Comparison of ENCODE assay signal across 1 cellular context in genomic region chr3:33373082-33373437, GRCh38.
TF ChIP-seq lines count a peak whose summit lies in the region.

No MANE protein-coding gene starts in this region.

TF ChIP-seq in K562, 482 proteins besides CTCF, POLR2A, EP300 and RAD21:
- no peak for TF ChIP-seq TRIM28 (IDR thresholded peaks at IDR 0.05)
- TF ChIP-seq MLX (CRISPR knock-in tag; conservative IDR thresholded peaks at IDR 0.05), result no peak
- TF ChIP-seq FOXA3 (CRISPR knock-in tag; conservative IDR thresholded peaks at IDR 0.05 in 1 of 2, IDR thresholded peaks at IDR 0.05 in 1 of 2), result 0 out of 4 replicates have a peak, but pooled peaks of 1 of the 2 experiments have one; percentile 23
- no peak for TF ChIP-seq ZNF589 (CRISPR knock-in tag; IDR thresholded peaks at IDR 0.05; ENCODE audit: low read depth)
- TF ChIP-seq ATF3 (IDR thresholded peaks at IDR 0.05), result no peak
- 0 out of 2 replicates have a peak, but pooled peaks have one; percentile 7 for TF ChIP-seq ATF3 (CRISPR knock-in tag; conservative IDR thresholded peaks at IDR 0.05)
- no peak for TF ChIP-seq MTA1 (IDR thresholded peaks at IDR 0.05; ENCODE audit: borderline replicate concordance)
- TF ChIP-seq ARNT (IDR thresholded peaks at IDR 0.05), result peak in 1 of 2 experiments; percentile 8; a peak in 1 of 4 replicates
- TF ChIP-seq ZNF830 (CRISPR knock-in tag; IDR thresholded peaks at IDR 0.05), result no peak
- no peak for TF ChIP-seq ZNF592 (IDR thresholded peaks at IDR 0.05)
- no peak for TF ChIP-seq ATF1 (CRISPR knock-in tag; IDR thresholded peaks at IDR 0.05)
- peak; percentile 3; the same call in 1 of the 2 replicates for TF ChIP-seq ATF1 (tag; IDR thresholded peaks at IDR 0.05)
